Comparison of ENCODE assay signal across 14 cellular contexts in the genomic region with DNA sequence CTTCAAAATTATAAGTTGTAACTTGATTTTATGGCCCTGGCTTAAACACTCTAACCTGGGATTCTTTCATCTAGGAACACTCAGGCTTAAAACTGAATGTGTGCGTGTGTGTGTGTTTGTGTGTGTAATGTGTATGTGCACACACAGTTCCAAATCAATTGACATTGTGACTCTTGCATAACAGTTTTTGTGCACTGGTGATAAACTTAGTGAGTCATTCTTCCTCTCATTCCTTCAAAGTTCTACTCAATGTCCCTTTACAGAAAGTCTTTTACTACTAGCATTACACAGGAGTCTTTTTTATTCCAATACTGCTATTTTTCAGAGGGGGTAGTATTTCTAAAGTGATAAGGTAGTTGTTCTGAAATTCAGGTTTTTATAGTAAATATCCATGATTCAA.
DNase-seq lines count a peak whose midpoint lies in the region; ATAC-seq and TF ChIP-seq lines count a peak whose summit lies in the region.
"Had no signal": no experiment of that assay in that cellular context is flagged by ENCODE, and none has a peak within 500 bp of the region (broad histone marks: within the 10 kb centered on the region; RNA-seq: fewer than 3 reads in every experiment).

No MANE protein-coding gene starts in this region.

- no peak overlapping the region for H3K9ac ChIP-seq in GM23248
- H3K9ac ChIP-seq: BLaER1 treated with 17β-estradiol and CSF1 and Interleukin-3, amounts not matched to agents 10 nM and 100 nM had no signal

- H4K20me1 ChIP-seq in GM23248 (ENCODE audit: insufficient read depth) = no peaks in the 10 kb centered on the region
- H4K20me1 ChIP-seq: BLaER1 treated with 17β-estradiol and CSF1 and Interleukin-3, amounts not matched to agents 10 nM and 100 nM had no signal

- H3K4me3 ChIP-seq in GM23248 (no peak overlapping the region), epithelial cell of esophagus (ENCODE audit: low read length) (no peak overlapping the region), retinal pigment epithelial cell (ENCODE audit: low read length) (no peak overlapping the region)
- H3K4me3 ChIP-seq: BLaER1 treated with 17β-estradiol and CSF1 and Interleukin-3, amounts not matched to agents 10 nM and 100 nM; left lung had no signal

- ATAC-seq in GM19395 (IDR thresholded peaks at IDR 0.05; ENCODE audit: unreplicated experiment) = no peak
- ATAC-seq: activated naive CD4-positive, alpha-beta T cell treated with anti-CD3 and anti-CD28 coated beads, Interleukin-2, amount 50 U/mL, for 72 hours had no signal

- H3K27ac ChIP-seq in GM23248 = 0 out of 2 replicates have a peak overlapping the region, but pooled peaks have one; percentile 10
- H3K27ac ChIP-seq: left lung had no signal

- no peaks in the 10 kb centered on the region for H3K36me3 Mint-ChIP-seq in osteocyte (ENCODE audit: unreplicated experiment)
- H3K36me3 Mint-ChIP-seq: activated naive CD4-positive, alpha-beta T cell treated with anti-CD3 and anti-CD28 coated beads, Interleukin-2, amount 50 U/mL, for 72 hours had no signal

- H3K9me3 ChIP-seq in GM23248 (ENCODE audit: low read depth) = no peaks in the 10 kb centered on the region
- H3K9me3 ChIP-seq: BLaER1 treated with 17β-estradiol and CSF1 and Interleukin-3, amounts not matched to agents 10 nM and 100 nM had no signal

- H3K4me3 Mint-ChIP-seq in osteocyte (ENCODE audit: unreplicated experiment) = no peak overlapping the region

- no peak overlapping the region for H3K27ac Mint-ChIP-seq in osteocyte (ENCODE audit: unreplicated experiment)
- H3K27ac Mint-ChIP-seq: activated naive CD4-positive, alpha-beta T cell treated with anti-CD3 and anti-CD28 coated beads, Interleukin-2, amount 50 U/mL, for 72 hours had no signal

- no peaks in the 10 kb centered on the region for H3K9me3 Mint-ChIP-seq in osteocyte (ENCODE audit: unreplicated experiment)

- WGBS in GM23248 (ENCODE audit: low coverage in 1 of 2, low lambda C conversion rate in 2 of 2, missing lambda C conversion rate in 2 of 2), 2 experiments = 84 to 91% methylated on average over 1 of the region's 1 CpG

- no peaks in the 10 kb centered on the region for H3K27me3 ChIP-seq in GM23248 (replicated peaks; ENCODE audit: insufficient read depth)
- H3K27me3 ChIP-seq: BLaER1 treated with 17β-estradiol and CSF1 and Interleukin-3, amounts not matched to agents 10 nM and 100 nM; left lung had no signal

- H3K4me1 Mint-ChIP-seq in osteocyte (ENCODE audit: unreplicated experiment) = peaks cover 5% of the 10 kb centered on the region

- H3K4me1 ChIP-seq in GM23248 (ENCODE audit: insufficient read depth) = peaks cover 14% of the 10 kb centered on the region
- H3K4me1 ChIP-seq: left lung had no signal

- H3F3A ChIP-seq in GM23248 (ENCODE audit: insufficient read depth) = peaks cover 24% of the 10 kb centered on the region

- no peaks in the 10 kb centered on the region for H3K27me3 Mint-ChIP-seq in osteocyte (ENCODE audit: unreplicated experiment)

- DNase-seq in GM23248 (peak; percentile 40), NCI-H460 (ENCODE audit: extremely low read depth, low read depth) (peak; percentile 57), epithelial cell of esophagus (ENCODE audit: low read depth) (peak; percentile 46), retinal pigment epithelial cell (ENCODE audit: low read depth) (peak; percentile 3), KG1 (lab: John Stamatoyannopoulos, UW) (no peak), osteocyte (ENCODE audit: extremely low spot score, unreplicated experiment) (no peak)
- DNase-seq: activated CD4-positive, alpha-beta T cell treated with anti-CD3 and anti-CD28 coated beads, Interleukin-2, amount 50 U/mL, for 1 hour; activated T-cell treated with anti-CD3 and anti-CD28 coated beads for 4 hours; left lung; NCI-H1694; NCI-H510A had no signal

- H3K79me2 ChIP-seq in GM23248 (ENCODE audit: insufficient read depth) = no peaks in the 10 kb centered on the region

- no peaks in the 10 kb centered on the region for H3K36me3 ChIP-seq in GM23248 (ENCODE audit: low read depth)
- H3K36me3 ChIP-seq: BLaER1 treated with 17β-estradiol and CSF1 and Interleukin-3, amounts not matched to agents 10 nM and 100 nM; left lung had no signal

- TF ChIP-seq CTCF in epithelial cell of esophagus (IDR thresholded peaks at IDR 0.05; ENCODE audit: insufficient read depth, low read depth, low read length, missing control alignments) = no peak
- no peak for TF ChIP-seq CTCF in retinal pigment epithelial cell (conservative IDR thresholded peaks at IDR 0.05; ENCODE audit: low read depth, low read length)
- no peak for TF ChIP-seq CTCF in osteocyte (IDR thresholded peaks at IDR 0.05)

- H3K9me2 ChIP-seq in GM23248 (ENCODE audit: insufficient read depth) = no peaks in the 10 kb centered on the region; the same call in 1 of the 2 replicates

- no peak overlapping the region for H3K4me2 ChIP-seq in GM23248 (ENCODE audit: unreplicated experiment)

- H2AFZ ChIP-seq in GM23248 = no peak overlapping the region

- in situ Hi-C loops in GM23248 (cut with MboI) = no loop called here

Comparison
In these comparisons a context has a peak if more than half of its experiments do, and no peak if none do; other contexts are left out.
1. DNase-seq: peak in GM23248 (single experiment), NCI-H460 (single experiment), epithelial cell of esophagus (single experiment) and retinal pigment epithelial cell (single experiment); none in KG1 (single experiment) and osteocyte (single experiment).